ENCODE assay signal across 8 cellular contexts in genomic region chr1:56820755-56821461, GRCh38. TPM values are rescaled to one million over a fixed set of nuclear protein-coding genes. Genes with fewer than 3 reads are reported as not detected.
DNase-seq lines count a peak whose midpoint lies in the region; ATAC-seq, FAIRE-seq and TF ChIP-seq lines count a peak whose summit lies in the region.

No MANE protein-coding gene starts in this region.

- H3K4me3 Mint-ChIP-seq in activated T-cell treated with anti-CD3 and anti-CD28 coated beads, Interleukin-2, amount 50 U/mL, for 4 hours = no peak overlapping the region
- no peak overlapping the region for H3K4me3 Mint-ChIP-seq in neural crest cell

- H3K4me3 ChIP-seq in fibroblast of mammary gland (ENCODE audit: control insufficient read depth, low read depth, low read length) = no peak overlapping the region

- FAIRE-seq in HTR-8/SVneo (lab: Jason Lieb, UNC) = no peak

- DNase-seq in DMS153 treated with DMSO at 0.1 percent for 48 hours (lab: John Stamatoyannopoulos, UW; ENCODE audit: unreplicated experiment) (peak; percentile 87), HTR-8/SVneo (ENCODE audit: insufficient read length, low spot score) (peak; percentile 60), OCI-M1 (lab: John Stamatoyannopoulos, UW) (peak; percentile 84), fibroblast of mammary gland (ENCODE audit: low read depth) (peak; percentile 76), neural crest cell (ENCODE audit: low read depth, low spot score) (peak; percentile 95), superior temporal gyrus (ENCODE audit: extremely low spot score) (peak; percentile 82)
- DNase-seq in activated T-cell treated with anti-CD3 and anti-CD28 coated beads, Interleukin-2, amount 50 U/mL, for 4 hours = peak; percentile 42

- no peak overlapping the region for H3K27ac Mint-ChIP-seq in neural crest cell (ENCODE audit: unreplicated experiment)

- TF ChIP-seq CTCF in fibroblast of mammary gland (conservative IDR thresholded peaks at IDR 0.05; ENCODE audit: control insufficient read depth, insufficient read depth, low read depth, low read length) (peak; percentile 98), neural crest cell (conservative IDR thresholded peaks at IDR 0.05) (peak; percentile 97)

- H3K36me3 Mint-ChIP-seq in activated T-cell treated with anti-CD3 and anti-CD28 coated beads, Interleukin-2, amount 50 U/mL, for 4 hours (ENCODE audit: insufficient read depth) = no peaks in the 10 kb centered on the region
- no peaks in the 10 kb centered on the region for H3K36me3 Mint-ChIP-seq in neural crest cell (ENCODE audit: low read depth)

- H3K9me3 Mint-ChIP-seq in activated T-cell treated with anti-CD3 and anti-CD28 coated beads, Interleukin-2, amount 50 U/mL, for 4 hours = no peaks in the 10 kb centered on the region
- H3K9me3 Mint-ChIP-seq in neural crest cell = peaks cover 6% of the 10 kb centered on the region

- H3K4me1 Mint-ChIP-seq in activated T-cell treated with anti-CD3 and anti-CD28 coated beads, Interleukin-2, amount 50 U/mL, for 4 hours (ENCODE audit: low read depth) = no peaks in the 10 kb centered on the region
- H3K4me1 Mint-ChIP-seq in neural crest cell = peaks cover 21% of the 10 kb centered on the region

- ATAC-seq in GM21515 (IDR thresholded peaks at IDR 0.05; ENCODE audit: unreplicated experiment) = peak; percentile 80
- ATAC-seq in activated T-cell treated with anti-CD3 and anti-CD28 coated beads, Interleukin-2, amount 50 U/mL, for 4 hours = peak; percentile 50 to 68

- peaks cover 13% of the 10 kb centered on the region for H3K27me3 Mint-ChIP-seq in activated T-cell treated with anti-CD3 and anti-CD28 coated beads, Interleukin-2, amount 50 U/mL, for 4 hours (ENCODE audit: low read depth)
- peaks cover 38% of the 10 kb centered on the region for H3K27me3 Mint-ChIP-seq in neural crest cell (ENCODE audit: low read depth)

RNA-seq across cellular contexts. Expression of gene FYB2, which starts 1.7 kb away (rescaled TPM):
- total RNA-seq in activated T-cell treated with anti-CD3 and anti-CD28 coated beads, Interleukin-2, amount 50 U/mL, for 4 hours = not detected
- total RNA-seq in neural crest cell = not detected in 2 replicates

RNA-seq across cellular contexts. Expression of gene C8A, which starts 33.7 kb away (rescaled TPM):
- total RNA-seq in activated T-cell treated with anti-CD3 and anti-CD28 coated beads, Interleukin-2, amount 50 U/mL, for 4 hours = not detected
- total RNA-seq in neural crest cell = not detected in 2 replicates

Comparison
In these comparisons a context has a peak if more than half of its experiments do, and no peak if none do; other contexts are left out.
1. DNase-seq: peak in every context shown above with its lines; median percentile 95 in neural crest cell; 87 in DMS153 treated with DMSO at 0.1 percent for 48 hours; 84 in OCI-M1; 82 in superior temporal gyrus; 76 in fibroblast of mammary gland; 60 in HTR-8/SVneo; 42 in activated T-cell treated with anti-CD3 and anti-CD28 coated beads, Interleukin-2, amount 50 U/mL, for 4 hours.